Comparison of ENCODE assay signal across 8 cellular contexts in genomic region chr3:190964931-190965330, GRCh38.
DNase-seq lines count a peak whose midpoint lies in the region; TF ChIP-seq lines count a peak whose summit lies in the region.
"Not testable (repeated sequence)": the region's sequence is repeated elsewhere in the genome, so short reads cannot be mapped to it uniquely, and the experiment has no call there.

No MANE protein-coding gene starts in this region.

- H3K4me1 ChIP-seq in iPS DF 6.9 (ENCODE audit: control insufficient read depth, insufficient read depth, low read length); suprapubic skin: not testable (repeated sequence)

- not testable (repeated sequence) for H3K27me3 ChIP-seq in iPS DF 6.9 (ENCODE audit: control insufficient read depth, insufficient read depth, low read length); suprapubic skin

- H3K9me3 ChIP-seq in iPS DF 6.9 (ENCODE audit: control insufficient read depth, insufficient read depth, low read length); suprapubic skin: not testable (repeated sequence)

- TF ChIP-seq CTCF in brain (conservative IDR thresholded peaks at IDR 0.05); endothelial cell (IDR thresholded peaks at IDR 0.05; ENCODE audit: unreplicated experiment); lower leg skin (IDR thresholded peaks at IDR 0.05); neural crest cell (conservative IDR thresholded peaks at IDR 0.05); suprapubic skin (IDR thresholded peaks at IDR 0.05): not testable (repeated sequence)

- H3K36me3 ChIP-seq in iPS DF 6.9 (ENCODE audit: control insufficient read depth, insufficient read depth, low read length); suprapubic skin: not testable (repeated sequence)

- TF ChIP-seq EP300 in suprapubic skin (IDR thresholded peaks at IDR 0.05), result not testable (repeated sequence)

- intact Hi-C loops in lower leg skin (cut with DNase I; ENCODE audit: low total_unique reads), result not testable (repeated sequence)

- peak overlapping the region in 4 of 5 experiments; percentile 59 to 83 (median 72) for H3K4me3 Mint-ChIP-seq in brain
- peak overlapping the region; percentile 76 for H3K4me3 Mint-ChIP-seq in endothelial cell (ENCODE audit: unreplicated experiment)
- peak overlapping the region; percentile 94 for H3K4me3 Mint-ChIP-seq in neural crest cell

- not testable (repeated sequence) for H3K27ac ChIP-seq in iPS DF 6.9 (ENCODE audit: low read length); suprapubic skin

- not testable (repeated sequence) for H3K27me3 Mint-ChIP-seq in brain; endothelial cell (ENCODE audit: unreplicated experiment); neural crest cell (ENCODE audit: low read depth)

- H3K27ac Mint-ChIP-seq in brain (peak overlapping the region in 1 of 5 experiments; percentile 74), neural crest cell (ENCODE audit: unreplicated experiment) (peak overlapping the region; percentile 96)
- H3K27ac Mint-ChIP-seq in endothelial cell (ENCODE audit: unreplicated experiment), result not testable (repeated sequence)

- WGBS in iPS DF 6.9 (ENCODE audit: insufficient coverage, insufficient read length), result no CpG with 5 or more reads among the region's 20 CpGs
- 63 to 80% methylated on average over 15 to 17 of the region's 20 CpGs for WGBS in lower leg skin, 2 donors
- 74% methylated on average over 18 of the region's 20 CpGs for WGBS in suprapubic skin

- peak overlapping the region; percentile 3; the same call in 1 of the 2 replicates for H3K4me3 ChIP-seq in Jurkat, Clone E6-1 (ENCODE audit: low read length)
- H3K4me3 ChIP-seq in iPS DF 6.9 (ENCODE audit: low read length), result peak overlapping the region; percentile 54; the same call in 1 of the 2 replicates
- peak overlapping the region; percentile 7 for H3K4me3 ChIP-seq in lower leg skin (ENCODE audit: low read depth, poor library complexity, severe bottlenecking)
- peak overlapping the region; percentile 31 for H3K4me3 ChIP-seq in suprapubic skin

- H3K4me1 Mint-ChIP-seq in brain; endothelial cell (ENCODE audit: unreplicated experiment); neural crest cell: not testable (repeated sequence)

- not testable (repeated sequence) for H3K36me3 Mint-ChIP-seq in brain; endothelial cell (ENCODE audit: low read depth, unreplicated experiment); neural crest cell (ENCODE audit: low read depth)

- not testable (repeated sequence) for TF ChIP-seq POLR2A in lower leg skin (IDR thresholded peaks at IDR 0.05); suprapubic skin (IDR thresholded peaks at IDR 0.05)

- DNase-seq in ELF-1 (ENCODE audit: low read depth, low spot score) (peak; percentile 47), endothelial cell (ENCODE audit: low spot score) (peak; percentile 21), neural crest cell (ENCODE audit: low read depth, low spot score) (peak; percentile 49)
- not testable (repeated sequence) for DNase-seq in Jurkat, Clone E6-1 (ENCODE audit: low read depth, low spot score); iPS DF 6.9 (ENCODE audit: low read depth, low spot score); lower leg skin (ENCODE audit: low spot score in 2 of 2); suprapubic skin (ENCODE audit: low spot score in 2 of 2)

- not testable (repeated sequence) for H3K9me3 Mint-ChIP-seq in brain; endothelial cell (ENCODE audit: unreplicated experiment); neural crest cell

Comparison
In these comparisons a context has a peak if more than half of its experiments do, and no peak if none do; other contexts are left out.
1. H3K4me3 ChIP-seq: peak in every context shown above with its lines; median percentile 54 in iPS DF 6.9; 31 in suprapubic skin; 7 in lower leg skin; 3 in Jurkat, Clone E6-1.